ENCODE assay signal across 24 cellular contexts in genomic region chr5:77128411-77129061, GRCh38.
"Had no signal": no experiment of that assay in that cellular context is flagged by ENCODE, and none has a peak within 500 bp of the region (broad histone marks: within the 10 kb centered on the region; RNA-seq: fewer than 3 reads in every experiment).

No MANE protein-coding gene starts in this region.

- H3K27me3 Mint-ChIP-seq: dendritic cell treated with granulocyte-macrophage colony-stimulating factor and Interleukin-4, amounts not matched to agents 40 ng/mL and 50 ng/mL, for 4 days had no signal

- FAIRE-seq: colon, endometrium, endothelial cell of umbilical vein, frontal cortex had no signal

- H3K36me3 ChIP-seq: colonic mucosa, esophagus muscularis mucosa, esophagus squamous epithelium, gastrocnemius medialis, gastroesophageal sphincter, heart left ventricle, heart right ventricle had no signal

- H3K27ac ChIP-seq: colonic mucosa, coronary artery, epithelial cell of prostate, esophagus muscularis mucosa, esophagus squamous epithelium, foreskin keratinocyte, gastrocnemius medialis, gastroesophageal sphincter, heart left ventricle, heart right ventricle had no signal

- H3K27ac Mint-ChIP-seq: dendritic cell treated with granulocyte-macrophage colony-stimulating factor and Interleukin-4, amounts not matched to agents 40 ng/mL and 50 ng/mL, for 4 days; effector memory CD8-positive, alpha-beta T cell; endodermal cell had no signal

- DNase-seq: colonic mucosa; cortex of kidney; effector CD4-positive, alpha-beta T cell; effector CD8-positive, alpha-beta T cell; effector memory CD4-positive, alpha-beta T cell; effector memory CD8-positive, alpha-beta T cell; esophagus squamous epithelium; foreskin keratinocyte; foreskin melanocyte; gastrocnemius medialis; heart left ventricle; heart right ventricle had no signal

- ATAC-seq: effector memory CD8-positive, alpha-beta T cell; esophagus mucosa; foreskin keratinocyte; gastrocnemius medialis; gastroesophageal sphincter; heart left ventricle had no signal

- H3K27me3 ChIP-seq: colonic mucosa, dorsolateral prefrontal cortex, esophagus muscularis mucosa, esophagus squamous epithelium, gastrocnemius medialis, gastroesophageal sphincter, heart left ventricle, heart right ventricle had no signal

- H3K4me3 ChIP-seq: colonic mucosa, coronary artery, dorsolateral prefrontal cortex, esophagus muscularis mucosa, esophagus squamous epithelium, gastrocnemius medialis, gastroesophageal sphincter, heart left ventricle, heart right ventricle had no signal

- H3K4me3 Mint-ChIP-seq: dendritic cell treated with granulocyte-macrophage colony-stimulating factor and Interleukin-4, amounts not matched to agents 40 ng/mL and 50 ng/mL, for 4 days; effector memory CD8-positive, alpha-beta T cell; endodermal cell had no signal

- H3K4me1 ChIP-seq: colonic mucosa had no signal

- H3K4me1 Mint-ChIP-seq: endodermal cell had no signal

- H3K9me3 ChIP-seq: colonic mucosa, esophagus muscularis mucosa, esophagus squamous epithelium, gastrocnemius medialis, gastroesophageal sphincter, heart left ventricle had no signal

- H3K9me3 Mint-ChIP-seq: effector memory CD8-positive, alpha-beta T cell; endodermal cell had no signal
